Comparison of ENCODE assay signal across 11 cellular contexts in the genomic region with DNA sequence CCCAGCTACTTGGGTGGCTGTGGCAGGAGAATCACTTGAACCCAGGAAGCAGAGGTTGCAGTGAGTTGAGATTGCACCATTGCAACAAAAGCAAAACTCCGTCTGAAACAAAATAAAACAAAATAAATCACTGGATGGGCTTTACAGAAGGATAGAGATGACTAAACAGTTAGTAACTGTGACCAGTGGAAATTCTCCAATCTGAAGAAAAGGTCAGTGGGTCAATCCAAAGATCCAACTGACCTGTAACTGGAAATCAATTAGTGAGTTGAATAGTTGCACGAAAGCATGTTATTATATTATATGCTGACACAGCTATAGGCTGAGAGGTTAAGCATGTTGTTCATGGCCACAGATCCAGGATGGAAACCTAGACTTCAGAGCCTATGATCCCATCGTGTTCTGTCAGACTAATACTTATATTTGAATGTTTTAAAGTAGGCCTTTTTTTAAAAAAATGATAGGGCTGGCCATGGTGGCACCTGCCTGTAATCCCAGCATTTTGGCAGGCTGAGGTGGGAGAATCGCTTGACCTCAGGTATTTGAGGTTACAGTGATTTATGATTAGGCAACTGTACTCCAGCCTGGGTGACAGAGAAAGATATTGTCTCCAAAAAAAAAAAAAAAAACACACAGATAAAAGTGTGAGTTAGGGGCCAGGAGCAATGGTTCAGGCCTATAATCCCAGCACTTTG. TPM values are rescaled to one million over a fixed set of nuclear protein-coding genes. Genes with fewer than 3 reads are reported as not detected.
A peak's percentile ranks its signal among the peaks of the same experiment; 100 is the strongest.
DNase-seq lines count a peak whose midpoint lies in the region; ATAC-seq, FAIRE-seq and TF ChIP-seq lines count a peak whose summit lies in the region.
"Had no signal": no experiment of that assay in that cellular context is flagged by ENCODE, and none has a peak within 500 bp of the region (broad histone marks: within the 10 kb centered on the region; RNA-seq: fewer than 3 reads in every experiment).

No MANE protein-coding gene starts in this region.

- H2AFZ ChIP-seq in GM12878 (ENCODE audit: control insufficient read depth, low read depth, low read length) = no peak overlapping the region

- H3K27me3 Mint-ChIP-seq in HFFc6 (ENCODE audit: insufficient read depth) = no peaks in the 10 kb centered on the region

- H3K4me2 ChIP-seq in GM12878 (ENCODE audit: control insufficient read depth, insufficient read depth) = peak overlapping the region; percentile 87; the same call in 1 of the 2 replicates

- peak overlapping the region; percentile 87 for H3K4me3 Mint-ChIP-seq in HFFc6

- CTCF ChIA-PET in AG04450 (lab: Charles Lee) = no interaction called here
- CTCF ChIA-PET in GM12878 (lab: Yijun Ruan, JAX) = interaction anchor here (2.3 to 2.6 kb wide), 2 partner anchors 23 to 39 kb away, joined by 8 to 14 read pairs; no protein-coding TSS in a partner anchor

- H3K36me3 ChIP-seq in GM12878 (ENCODE audit: control insufficient read depth in 2 of 2, insufficient read depth in 2 of 2, low read length in 1 of 2) (no peaks in the 10 kb centered on the region), mucosa of rectum (ENCODE audit: control insufficient read depth in 2 of 2, insufficient read depth in 2 of 2, low read length in 2 of 2) (peaks cover 8 to 32% of the 10 kb centered on the region in 2 donors)

- RAD21 ChIA-PET in GM12878 (lab: Charles Lee; ENCODE audit: unreplicated experiment) = interaction anchor here (0.9 to 2.2 kb wide), 3 partner anchors 39 to 100 kb away, joined by 3 to 21 read pairs (median 3); partner anchors contain the start of genes MRPS12 and SARS2

- BruUV-seq in GM12878 (replicated peaks; lab: Mats Ljungman, UMichigan) = no TSS peak

- no peak for DNase-seq in AG04450 (ENCODE audit: low read depth, low spot score)
- peak; percentile 57 for DNase-seq in HFFc6
- DNase-seq in GM12878 (ENCODE audit: low read depth, low spot score) = no peak
- no peak for DNase-seq in pons (ENCODE audit: low spot score)
- DNase-seq in NCI-H526 treated with DMSO at 0.1 percent for 48 hours (lab: John Stamatoyannopoulos, UW) = no peak
- DNase-seq in NCI-H2107 (lab: John Stamatoyannopoulos, UW) = no peak
- DNase-seq in SKM-1 (lab: John Stamatoyannopoulos, UW; ENCODE audit: unreplicated experiment) = no peak
- DNase-seq: activated CD8-positive, alpha-beta memory T cell treated with anti-CD3 and anti-CD28 coated beads for 24 hours had no signal

- POLR2A ChIA-PET in AG04450 (lab: Yijun Ruan, JAX) = interaction anchor here (0.6 to 1.9 kb wide), 3 partner anchors 19 to 554 kb away, joined by 3 to 14 read pairs (median 4); no protein-coding TSS in a partner anchor
- POLR2A ChIA-PET in GM12878 (lab: Charles Lee) = interaction anchor here (0.6 to 6.1 kb wide), 4 partner anchors 17 to 128 kb away, joined by 4 to 43 read pairs (median 8); no protein-coding TSS in a partner anchor

- FAIRE-seq in GM12878 (lab: Jason Lieb, UNC) = no peak
- FAIRE-seq: G401.6, pancreas had no signal

- H3K27me3 ChIP-seq in AG04450 (ENCODE audit: control insufficient read depth, insufficient read depth, low read length) (no peaks in the 10 kb centered on the region), GM12878 (replicated peaks in 1 of 2; ENCODE audit: control insufficient read depth in 2 of 2, insufficient read depth in 2 of 2, low read length in 1 of 2) (no peaks in the 10 kb centered on the region), mucosa of rectum (ENCODE audit: control insufficient read depth in 2 of 2, insufficient read depth in 2 of 2, low read length in 2 of 2) (no peaks in the 10 kb centered on the region)
- H3K27me3 ChIP-seq: pancreas had no signal

- H3K4me3 ChIP-seq in AG04450 (ENCODE audit: low read depth, low read length) (no peak overlapping the region), GM12878 (peak overlapping the region; percentile 75; the same call in 1 of the 2 replicates), mucosa of rectum (ENCODE audit: low read length in 2 of 2) (peak overlapping the region; percentile 94 to 97)

- no peak for TF ChIP-seq EP300 in GM12878 (IDR thresholded peaks at IDR 0.05; ENCODE audit: borderline replicate concordance in 1 of 2, control insufficient read depth in 1 of 2, low read depth in 2 of 2, low read length in 2 of 2)

- intact Hi-C loops in GM12878 (cut with micrococcal nuclease; ENCODE audit: unreplicated experiment) = loop anchor here (10.0 kb wide), 2 partner anchors 55 to 285 kb away; no protein-coding TSS in a partner anchor

- SMC1A ChIA-PET in GM12878 (lab: Charles Lee; ENCODE audit: uncharacterized antibody, unreplicated experiment) = interaction anchor here (1.0 to 3.0 kb wide), 4 partner anchors 16 to 70 kb away, joined by 3 to 14 read pairs (median 10); partner anchors contain the start of genes NFKBIB and SIRT2

- peaks cover 18% of the 10 kb centered on the region for H3K36me3 Mint-ChIP-seq in HFFc6 (ENCODE audit: low read depth)

- H3K4me1 ChIP-seq in GM12878 (ENCODE audit: control insufficient read depth, insufficient read depth, low read length) (no peaks in the 10 kb centered on the region; the same call in 1 of the 2 replicates), mucosa of rectum (ENCODE audit: control insufficient read depth in 2 of 2, insufficient read depth in 2 of 2, low read length in 2 of 2) (peaks cover 16 to 22% of the 10 kb centered on the region in 2 donors)

- no peak for TF ChIP-seq RAD21 in GM12878 (IDR thresholded peaks at IDR 0.05; ENCODE audit: insufficient read depth, low read depth, low read length)

- peaks cover 42% of the 10 kb centered on the region for H3K4me1 Mint-ChIP-seq in HFFc6 (ENCODE audit: low read depth)

- H4K20me1 ChIP-seq in GM12878 (ENCODE audit: control insufficient read depth, insufficient read depth) = no peaks in the 10 kb centered on the region

- 74% methylated on average over 4 of the region's 4 CpGs for WGBS in GM12878 (ENCODE audit: insufficient coverage, insufficient replicate concordance, low lambda C conversion rate, missing lambda C conversion rate)

- H3K27ac ChIP-seq in AG04450 (ENCODE audit: low read depth, low read length) (peak overlapping the region; percentile 70), GM12878 (ENCODE audit: control insufficient read depth, insufficient read depth) (no peak overlapping the region), mucosa of rectum (ENCODE audit: low read depth in 2 of 2, low read length in 2 of 2) (peak overlapping the region in 1 of 2 donors; percentile 95)

- no peak overlapping the region for H3K9ac ChIP-seq in GM12878 (ENCODE audit: control insufficient read depth, insufficient read depth, low read length)
- H3K9ac ChIP-seq in mucosa of rectum (ENCODE audit: low read depth in 1 of 2, low read length in 2 of 2) = peak overlapping the region in 1 of 2 donors; percentile 32

- ATAC-seq in GM12878 = no peak

- H3K9me3 ChIP-seq in AG04450 (ENCODE audit: control insufficient read depth, insufficient read depth, low read length) = no peaks in the 10 kb centered on the region
- H3K9me3 ChIP-seq in GM12878 (replicated peaks; ENCODE audit: control insufficient read depth, insufficient read depth, low read length) = no peaks in the 10 kb centered on the region
- no peaks in the 10 kb centered on the region for H3K9me3 ChIP-seq in mucosa of rectum (ENCODE audit: control insufficient read depth in 2 of 2, low read length in 2 of 2)
- H3K9me3 ChIP-seq: pancreas had no signal

- H3K79me2 ChIP-seq in GM12878 (ENCODE audit: control insufficient read depth, insufficient read depth, low read length) = peaks cover 11% of the 10 kb centered on the region

- no peak for TF ChIP-seq CTCF in AG04450 (IDR thresholded peaks at IDR 0.05; ENCODE audit: low read depth, low read length)
- no peak for TF ChIP-seq CTCF in HFFc6 (IDR thresholded peaks at IDR 0.05)
- no peak for TF ChIP-seq CTCF in GM12878 (IDR thresholded peaks at IDR 0.05 in 2 of 3, conservative IDR thresholded peaks at IDR 0.05 in 1 of 3; ENCODE audit: control insufficient read depth in 2 of 3, extremely low read depth in 1 of 3, insufficient read depth in 1 of 3, low read depth in 3 of 3, low read length in 3 of 3)

- in situ Hi-C loops in GM12878 (cut with MboI) = no loop called here

- peak overlapping the region; percentile 94 for H3K27ac Mint-ChIP-seq in HFFc6

- TF ChIP-seq POLR2A in GM12878 (IDR thresholded peaks at IDR 0.05; ENCODE audit: low read depth, low read length) = no peak

- H3K9me3 Mint-ChIP-seq in HFFc6 = no peaks in the 10 kb centered on the region

RNA-seq across cellular contexts. Expression of gene ECH1, which starts 1.4 kb away (rescaled TPM):
- polyA plus RNA-seq in AG04450 (2011; rRNA removed) (86.5 and 109 TPM in 2 replicates), GM12878 (2011; rRNA removed) (114 and 139 TPM in 2 replicates), GM12878 (2014; fragmentation: Illumina TruSeq; extraction: Trizol) (147 and 214 TPM in 2 replicates), GM12878 (2014; fragmentation: Nextera tagmentation; extraction: Ambion mirVana) (100 to 1,000 TPM; 104 to 109 TPM), GM12878 (2014; rRNA removed) (284 and 385 TPM in 2 replicates), GM12878 (2016; fragmentation: Nextera tagmentation; extraction: Ambion mirVana) (100 to 1,000 TPM; 248 to 270 TPM)
- 40.7 and 42.5 TPM in 2 replicates for polyA minus RNA-seq in AG04450 (2011; rRNA and poly(A)+ RNA removed)
- 10 to 100 TPM; 35.5 to 48.5 (median 45.6) TPM for total RNA-seq in HFFc6 (2021; fragmentation: NEBNext Ultra II Directional; extraction: Animal tissue kit (Norgen Biotek cat#: 25700))
- 22.0 and 23.9 TPM in 2 replicates for total RNA-seq in GM12878 (2013; cell fraction: nucleolus; rRNA removed)
- total RNA-seq in GM12878 (2014; rRNA removed) (92.4 and 121 TPM in 2 replicates), GM12878 (2014; rRNA removed; fragmentation: Illumina TruSeq; extraction: Trizol) (135 and 138 TPM in 2 replicates), GM12878 (2021) (164 and 165 TPM in 2 replicates)
- polyA plus RNA-seq in GM12878 (2011; ENCODE audit: low read depth) = 287 TPM
- polyA plus RNA-seq in GM12878 (2011; cell fraction: cytosol; rRNA removed) = 188 and 226 TPM in 2 replicates
- 151 and 189 TPM in 2 replicates for polyA plus RNA-seq in GM12878 (2011; cell fraction: nucleus; rRNA removed)
- polyA plus RNA-seq in GM12878 (2012) = 228 and 402 TPM in 2 replicates
- polyA minus RNA-seq in GM12878 (2011; rRNA and poly(A)+ RNA removed) = 79.9 and 129 TPM in 2 replicates
- polyA minus RNA-seq in GM12878 (2011; cell fraction: cytosol; rRNA and poly(A)+ RNA removed) = 35.9 and 40.2 TPM in 2 replicates
- 34.5 and 48.4 TPM in 2 replicates for polyA minus RNA-seq in GM12878 (2011; cell fraction: nucleus; rRNA and poly(A)+ RNA removed)

RNA-seq across cellular contexts. Expression of gene LGALS4, which starts 17.4 kb away (rescaled TPM):
- polyA plus RNA-seq in AG04450 (2011; rRNA removed) (0.07 TPM in 1 of 2 replicates, not detected in the other), GM12878 (2011; rRNA removed) (0.27 and 0.35 TPM in 2 replicates), GM12878 (2014; fragmentation: Illumina TruSeq; extraction: Trizol) (0.24 TPM in 1 of 2 replicates, not detected in the other), GM12878 (2014; fragmentation: Nextera tagmentation; extraction: Ambion mirVana) (under 1 TPM in 1 of 2 experiments, not detected in 1; 0.15 TPM), GM12878 (2014; rRNA removed) (0.06 and 0.13 TPM in 2 replicates), GM12878 (2016; fragmentation: Nextera tagmentation; extraction: Ambion mirVana) (under 1 TPM in 1 of 2 experiments, not detected in 1; 0.28 TPM)
- polyA minus RNA-seq in AG04450 (2011; rRNA and poly(A)+ RNA removed) = 0.14 TPM in 1 of 2 replicates, not detected in the other
- total RNA-seq in HFFc6 (2021; fragmentation: NEBNext Ultra II Directional; extraction: Animal tissue kit (Norgen Biotek cat#: 25700)) = under 1 TPM in 1 of 6 experiments, not detected in 5; 0.43 TPM
- total RNA-seq in GM12878 (2013; cell fraction: nucleolus; rRNA removed) = 0.71 and 0.75 TPM in 2 replicates
- total RNA-seq in GM12878 (2014; rRNA removed) (0.44 TPM in 1 of 2 replicates, not detected in the other), GM12878 (2014; rRNA removed; fragmentation: Illumina TruSeq; extraction: Trizol) (not detected in 2 replicates), GM12878 (2021) (2.1 and 2.7 TPM in 2 replicates)
- not detected for polyA plus RNA-seq in GM12878 (2011; ENCODE audit: low read depth)
- 0.09 and 0.25 TPM in 2 replicates for polyA plus RNA-seq in GM12878 (2011; cell fraction: cytosol; rRNA removed)
- polyA plus RNA-seq in GM12878 (2011; cell fraction: nucleus; rRNA removed) = 1.4 and 1.9 TPM in 2 replicates
- polyA plus RNA-seq in GM12878 (2012) = 0.17 and 0.46 TPM in 2 replicates
- 0.72 and 1.3 TPM in 2 replicates for polyA minus RNA-seq in GM12878 (2011; rRNA and poly(A)+ RNA removed)
- polyA minus RNA-seq in GM12878 (2011; cell fraction: cytosol; rRNA and poly(A)+ RNA removed) = not detected in 2 replicates
- polyA minus RNA-seq in GM12878 (2011; cell fraction: nucleus; rRNA and poly(A)+ RNA removed) = 0.24 and 0.29 TPM in 2 replicates

RNA-seq across cellular contexts. Expression of gene HNRNPL, which starts 19.6 kb away (rescaled TPM):
- polyA plus RNA-seq in AG04450 (2011; rRNA removed) = 281 and 316 TPM in 2 replicates
- polyA minus RNA-seq in AG04450 (2011; rRNA and poly(A)+ RNA removed) = 325 and 332 TPM in 2 replicates
- total RNA-seq in HFFc6 (2021; fragmentation: NEBNext Ultra II Directional; extraction: Animal tissue kit (Norgen Biotek cat#: 25700)) = 100 to 1,000 TPM; 337 to 467 (median 441) TPM
- total RNA-seq in GM12878 (2013; cell fraction: nucleolus; rRNA removed) = 172 and 179 TPM in 2 replicates
- total RNA-seq in GM12878 (2014; rRNA removed) = 319 and 322 TPM in 2 replicates
- 240 and 248 TPM in 2 replicates for total RNA-seq in GM12878 (2014; rRNA removed; fragmentation: Illumina TruSeq; extraction: Trizol)
- 512 and 523 TPM in 2 replicates for total RNA-seq in GM12878 (2021)
- 220 TPM for polyA plus RNA-seq in GM12878 (2011; ENCODE audit: low read depth)
- polyA plus RNA-seq in GM12878 (2011; rRNA removed) = 278 and 395 TPM in 2 replicates
- 272 and 344 TPM in 2 replicates for polyA plus RNA-seq in GM12878 (2011; cell fraction: cytosol; rRNA removed)
- polyA plus RNA-seq in GM12878 (2011; cell fraction: nucleus; rRNA removed) = 447 and 512 TPM in 2 replicates
- 258 and 326 TPM in 2 replicates for polyA plus RNA-seq in GM12878 (2012)
- polyA plus RNA-seq in GM12878 (2014; fragmentation: Illumina TruSeq; extraction: Trizol) = 416 and 440 TPM in 2 replicates
- 10 to 100 TPM; 32.5 to 92.5 TPM for polyA plus RNA-seq in GM12878 (2014; fragmentation: Nextera tagmentation; extraction: Ambion mirVana)
- polyA plus RNA-seq in GM12878 (2014; rRNA removed) = 241 and 268 TPM in 2 replicates
- polyA plus RNA-seq in GM12878 (2016; fragmentation: Nextera tagmentation; extraction: Ambion mirVana) = 100 to 1,000 TPM; 294 to 346 TPM
- polyA minus RNA-seq in GM12878 (2011; rRNA and poly(A)+ RNA removed) = 348 and 368 TPM in 2 replicates
- 150 and 190 TPM in 2 replicates for polyA minus RNA-seq in GM12878 (2011; cell fraction: cytosol; rRNA and poly(A)+ RNA removed)
- 92.8 and 152 TPM in 2 replicates for polyA minus RNA-seq in GM12878 (2011; cell fraction: nucleus; rRNA and poly(A)+ RNA removed)

RNA-seq across cellular contexts. Expression of gene LGALS7B, which starts 41.2 kb away (rescaled TPM):
- polyA plus RNA-seq in AG04450 (2011; rRNA removed) = not detected in 2 replicates
- not detected in 2 replicates for polyA minus RNA-seq in AG04450 (2011; rRNA and poly(A)+ RNA removed)
- total RNA-seq in HFFc6 (2021; fragmentation: NEBNext Ultra II Directional; extraction: Animal tissue kit (Norgen Biotek cat#: 25700)) = not detected
- total RNA-seq in GM12878 (2013; cell fraction: nucleolus; rRNA removed) = not detected in 2 replicates
- not detected in 2 replicates for total RNA-seq in GM12878 (2014; rRNA removed)
- total RNA-seq in GM12878 (2014; rRNA removed; fragmentation: Illumina TruSeq; extraction: Trizol) = not detected in 2 replicates
- total RNA-seq in GM12878 (2021) = not detected in 2 replicates
- not detected for polyA plus RNA-seq in GM12878 (2011; ENCODE audit: low read depth)
- not detected in 2 replicates for polyA plus RNA-seq in GM12878 (2011; rRNA removed)
- polyA plus RNA-seq in GM12878 (2011; cell fraction: cytosol; rRNA removed) = not detected in 2 replicates
- polyA plus RNA-seq in GM12878 (2011; cell fraction: nucleus; rRNA removed) = not detected in 2 replicates
- not detected in 2 replicates for polyA plus RNA-seq in GM12878 (2012)
- not detected in 2 replicates for polyA plus RNA-seq in GM12878 (2014; fragmentation: Illumina TruSeq; extraction: Trizol)
- not detected for polyA plus RNA-seq in GM12878 (2014; fragmentation: Nextera tagmentation; extraction: Ambion mirVana)
- not detected in 2 replicates for polyA plus RNA-seq in GM12878 (2014; rRNA removed)
- polyA plus RNA-seq in GM12878 (2016; fragmentation: Nextera tagmentation; extraction: Ambion mirVana) = not detected
- not detected in 2 replicates for polyA minus RNA-seq in GM12878 (2011; rRNA and poly(A)+ RNA removed)
- not detected in 2 replicates for polyA minus RNA-seq in GM12878 (2011; cell fraction: cytosol; rRNA and poly(A)+ RNA removed)
- not detected in 2 replicates for polyA minus RNA-seq in GM12878 (2011; cell fraction: nucleus; rRNA and poly(A)+ RNA removed)
- total RNA-seq: pancreas had no signal

RNA-seq across cellular contexts. Expression of gene RINL, which starts 47.9 kb away (rescaled TPM):
- polyA plus RNA-seq in AG04450 (2011; rRNA removed) (1.6 TPM in 2 replicates), GM12878 (2011; rRNA removed) (44.4 and 64.2 TPM in 2 replicates), GM12878 (2014; fragmentation: Illumina TruSeq; extraction: Trizol) (29.7 and 36.4 TPM in 2 replicates), GM12878 (2014; fragmentation: Nextera tagmentation; extraction: Ambion mirVana) (10 to 100 TPM; 14.5 to 16.3 TPM), GM12878 (2014; rRNA removed) (54.8 and 62.4 TPM in 2 replicates), GM12878 (2016; fragmentation: Nextera tagmentation; extraction: Ambion mirVana) (10 to 100 TPM; 46.3 to 48.9 TPM)
- polyA minus RNA-seq in AG04450 (2011; rRNA and poly(A)+ RNA removed) = 0.78 and 1.9 TPM in 2 replicates
- total RNA-seq in HFFc6 (2021; fragmentation: NEBNext Ultra II Directional; extraction: Animal tissue kit (Norgen Biotek cat#: 25700)) = 1 to 10 TPM in 5 of 6 experiments, under 1 TPM in 1; 0.69 to 3.5 (median 1.7) TPM
- 42.0 and 48.1 TPM in 2 replicates for total RNA-seq in GM12878 (2013; cell fraction: nucleolus; rRNA removed)
- total RNA-seq in GM12878 (2014; rRNA removed) (50.8 and 55.1 TPM in 2 replicates), GM12878 (2014; rRNA removed; fragmentation: Illumina TruSeq; extraction: Trizol) (35.6 and 37.8 TPM in 2 replicates), GM12878 (2021) (51.3 and 54.9 TPM in 2 replicates)
- 13.3 TPM for polyA plus RNA-seq in GM12878 (2011; ENCODE audit: low read depth)
- 67.4 and 81.2 TPM in 2 replicates for polyA plus RNA-seq in GM12878 (2011; cell fraction: cytosol; rRNA removed)
- polyA plus RNA-seq in GM12878 (2011; cell fraction: nucleus; rRNA removed) = 88.4 and 106 TPM in 2 replicates
- 33.6 and 41.0 TPM in 2 replicates for polyA plus RNA-seq in GM12878 (2012)
- polyA minus RNA-seq in GM12878 (2011; rRNA and poly(A)+ RNA removed) = 30.0 and 57.5 TPM in 2 replicates
- 15.6 and 23.4 TPM in 2 replicates for polyA minus RNA-seq in GM12878 (2011; cell fraction: cytosol; rRNA and poly(A)+ RNA removed)
- 32.0 and 54.9 TPM in 2 replicates for polyA minus RNA-seq in GM12878 (2011; cell fraction: nucleus; rRNA and poly(A)+ RNA removed)
